In genomic region chr2:228401065-228401912, GRCh38 we compare ENCODE assay signal across 1 cellular context.
TF ChIP-seq lines count a peak whose summit lies in the region.

No MANE protein-coding gene starts in this region.

TF ChIP-seq in SK-N-SH, 30 proteins besides CTCF, POLR2A, EP300 and RAD21 (continued from another document):
- no peak for TF ChIP-seq GABPA (IDR thresholded peaks at IDR 0.05; ENCODE audit: low read depth)
- TF ChIP-seq SMC3 (IDR thresholded peaks at IDR 0.05; ENCODE audit: low read depth, low read length) = no peak
- TF ChIP-seq MAX (IDR thresholded peaks at IDR 0.05; ENCODE audit: low read depth) = no peak
